ENCODE assay signal across 8 cellular contexts in the genomic region with DNA sequence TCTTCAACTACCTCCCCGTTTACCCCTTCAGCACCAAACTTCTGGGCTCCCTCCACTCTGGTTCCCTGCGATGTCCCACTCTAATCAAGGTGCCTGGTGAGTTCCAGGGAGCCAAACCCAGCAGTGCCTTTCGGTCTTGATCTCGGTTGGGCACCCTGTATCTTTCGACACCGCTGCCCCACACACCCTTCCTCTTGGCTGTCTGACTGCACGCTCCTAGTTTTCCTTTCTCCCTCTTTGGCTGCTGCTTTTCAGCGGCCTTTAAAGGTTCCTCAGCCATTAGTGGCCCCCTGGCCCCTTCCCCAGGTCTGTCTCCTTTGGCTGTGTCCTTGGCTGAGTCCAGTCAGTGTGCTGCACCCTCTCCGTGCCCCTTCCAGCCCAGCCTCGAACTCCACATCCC. TPM values are rescaled to one million over a fixed set of nuclear protein-coding genes. Genes with fewer than 3 reads are reported as not detected.
DNase-seq lines count a peak whose midpoint lies in the region; ATAC-seq and TF ChIP-seq lines count a peak whose summit lies in the region.

No MANE protein-coding gene starts in this region.

- H3K4me2 ChIP-seq in hepatocyte = peak overlapping the region; percentile 93

- H3K9me2 ChIP-seq in hepatocyte (replicated peaks; ENCODE audit: insufficient read depth) = no peaks in the 10 kb centered on the region

- H3K27me3 Mint-ChIP-seq in activated naive CD8-positive, alpha-beta T cell treated with anti-CD3 and anti-CD28 coated beads for 36 hours = no peaks in the 10 kb centered on the region

- peaks cover 8% of the 10 kb centered on the region; the same call in 1 of the 2 replicates for H3K27me3 ChIP-seq in H7 (ENCODE audit: control insufficient read depth, insufficient read depth, low read length)
- H3K27me3 ChIP-seq in hepatocyte = no peaks in the 10 kb centered on the region

- H3K9me3 Mint-ChIP-seq in activated naive CD8-positive, alpha-beta T cell treated with anti-CD3 and anti-CD28 coated beads for 36 hours = no peaks in the 10 kb centered on the region
- no peaks in the 10 kb centered on the region for H3K9me3 Mint-ChIP-seq in stimulated activated effector memory CD8-positive, alpha-beta T cell treated with anti-CD3 and anti-CD28 coated beads, Interleukin-12 subunit alpha, Interleukin-12 subunit beta, amount 100 ng/mL, for 72 hours

- H3K4me3 ChIP-seq in H7 (ENCODE audit: insufficient read depth, low read depth, low read length) = peak overlapping the region; percentile 67; the same call in 1 of the 2 replicates
- H3K4me3 ChIP-seq in hepatocyte = no peak overlapping the region

- ATAC-seq in stimulated activated effector memory CD8-positive, alpha-beta T cell treated with anti-CD3 and anti-CD28 coated beads, Interleukin-12 subunit alpha, Interleukin-12 subunit beta, amount 100 ng/mL, for 72 hours = no peak
- no peak for ATAC-seq in HG02759 (IDR thresholded peaks at IDR 0.05; ENCODE audit: unreplicated experiment)

- H3K36me3 Mint-ChIP-seq in activated naive CD8-positive, alpha-beta T cell treated with anti-CD3 and anti-CD28 coated beads for 36 hours = peaks cover 27% of the 10 kb centered on the region
- peaks cover 61% of the 10 kb centered on the region for H3K36me3 Mint-ChIP-seq in stimulated activated effector memory CD8-positive, alpha-beta T cell treated with anti-CD3 and anti-CD28 coated beads, Interleukin-12 subunit alpha, Interleukin-12 subunit beta, amount 100 ng/mL, for 72 hours

- no peak for DNase-seq in H7
- no peak for DNase-seq in activated naive CD8-positive, alpha-beta T cell treated with anti-CD3 and anti-CD28 coated beads for 36 hours
- DNase-seq in hepatocyte (ENCODE audit: low spot score) = no peak
- DNase-seq in stimulated activated effector memory CD8-positive, alpha-beta T cell treated with anti-CD3 and anti-CD28 coated beads, Interleukin-12 subunit alpha, Interleukin-12 subunit beta, amount 100 ng/mL, for 72 hours (ENCODE audit: low spot score in 2 of 2) = no peak
- DNase-seq in stimulated activated CD4-positive, alpha-beta T cell treated with anti-CD3 and anti-CD28 coated beads, Interleukin-1b, Interleukin-23, amount 100 ng/mL, for 48 hours = no peak
- DNase-seq in NCI-H226 = no peak
- DNase-seq in NCI-H2196 treated with DMSO at 0.1 percent for 48 hours (lab: John Stamatoyannopoulos, UW; ENCODE audit: unreplicated experiment) = no peak

- peak overlapping the region; percentile 61 for H3K4me3 Mint-ChIP-seq in activated naive CD8-positive, alpha-beta T cell treated with anti-CD3 and anti-CD28 coated beads for 36 hours
- H3K4me3 Mint-ChIP-seq in stimulated activated effector memory CD8-positive, alpha-beta T cell treated with anti-CD3 and anti-CD28 coated beads, Interleukin-12 subunit alpha, Interleukin-12 subunit beta, amount 100 ng/mL, for 72 hours = peak overlapping the region; percentile 89

- peaks cover 31% of the 10 kb centered on the region for H3K4me1 Mint-ChIP-seq in activated naive CD8-positive, alpha-beta T cell treated with anti-CD3 and anti-CD28 coated beads for 36 hours
- H3K4me1 Mint-ChIP-seq in stimulated activated effector memory CD8-positive, alpha-beta T cell treated with anti-CD3 and anti-CD28 coated beads, Interleukin-12 subunit alpha, Interleukin-12 subunit beta, amount 100 ng/mL, for 72 hours = peaks cover 45% of the 10 kb centered on the region

- 85% methylated on average over 10 of the region's 10 CpGs for WGBS in hepatocyte (ENCODE audit: low lambda C conversion rate, missing lambda C conversion rate)

- peaks cover 14% of the 10 kb centered on the region for H3K4me1 ChIP-seq in hepatocyte (ENCODE audit: insufficient read depth)

- no peaks in the 10 kb centered on the region for H3K79me2 ChIP-seq in hepatocyte

- H4K20me1 ChIP-seq in hepatocyte (ENCODE audit: insufficient read depth, poor library complexity, severe bottlenecking) = no peaks in the 10 kb centered on the region

- peak overlapping the region; percentile 86 for H3K27ac ChIP-seq in hepatocyte

- H3K9me3 ChIP-seq in hepatocyte (ENCODE audit: low read depth) = no peaks in the 10 kb centered on the region

- H3K36me3 ChIP-seq in H7 (replicated peaks; ENCODE audit: control insufficient read depth, insufficient read depth, low read length) = peaks cover 2% of the 10 kb centered on the region; the same call in 1 of the 2 replicates
- no peaks in the 10 kb centered on the region for H3K36me3 ChIP-seq in hepatocyte (replicated peaks; ENCODE audit: insufficient read depth, low read depth)

- no peak for TF ChIP-seq CTCF in hepatocyte (IDR thresholded peaks at IDR 0.05; ENCODE audit: poor library complexity)

- peak overlapping the region; percentile 36 for H3K27ac Mint-ChIP-seq in activated naive CD8-positive, alpha-beta T cell treated with anti-CD3 and anti-CD28 coated beads for 36 hours
- peak overlapping the region; percentile 96 for H3K27ac Mint-ChIP-seq in stimulated activated effector memory CD8-positive, alpha-beta T cell treated with anti-CD3 and anti-CD28 coated beads, Interleukin-12 subunit alpha, Interleukin-12 subunit beta, amount 100 ng/mL, for 72 hours

- peak overlapping the region; percentile 32 for H2AFZ ChIP-seq in hepatocyte

RNA-seq across cellular contexts. Expression of gene TTLL3, which starts 0.8 kb away (rescaled TPM):
- total RNA-seq in H7 (2014; rRNA removed; shearing (Covaris generic)) = 3.7 and 7.4 TPM in 2 replicates
- total RNA-seq in activated naive CD8-positive, alpha-beta T cell treated with anti-CD3 and anti-CD28 coated beads for 36 hours = 10 to 100 TPM; 22.7 to 23.8 TPM
- total RNA-seq in hepatocyte = 20.5 and 21.5 TPM in 2 replicates
- 27.4 and 52.2 TPM in 2 replicates for polyA plus RNA-seq in hepatocyte

RNA-seq across cellular contexts. Expression of gene ARPC4, which starts 18.0 kb away (rescaled TPM):
- 207 and 239 TPM in 2 replicates for total RNA-seq in H7 (2014; rRNA removed; shearing (Covaris generic))
- 100 to 1,000 TPM; 251 to 253 TPM for total RNA-seq in activated naive CD8-positive, alpha-beta T cell treated with anti-CD3 and anti-CD28 coated beads for 36 hours
- 175 and 182 TPM in 2 replicates for total RNA-seq in hepatocyte
- polyA plus RNA-seq in hepatocyte = 132 and 149 TPM in 2 replicates

RNA-seq across cellular contexts. Expression of gene TADA3, which starts 18.6 kb away (rescaled TPM):
- total RNA-seq in H7 (2014; rRNA removed; shearing (Covaris generic)) = 76.0 and 79.6 TPM in 2 replicates
- total RNA-seq in activated naive CD8-positive, alpha-beta T cell treated with anti-CD3 and anti-CD28 coated beads for 36 hours = 10 to 100 TPM; 49.5 to 50.8 TPM
- total RNA-seq in hepatocyte = 65.5 and 70.4 TPM in 2 replicates
- polyA plus RNA-seq in hepatocyte = 55.5 and 61.2 TPM in 2 replicates

RNA-seq across cellular contexts. Expression of gene RPUSD3, which starts 33.0 kb away (rescaled TPM):
- total RNA-seq in H7 (2014; rRNA removed; shearing (Covaris generic)) = 117 and 131 TPM in 2 replicates
- 10 to 100 TPM; 69.2 to 71.2 TPM for total RNA-seq in activated naive CD8-positive, alpha-beta T cell treated with anti-CD3 and anti-CD28 coated beads for 36 hours
- total RNA-seq in hepatocyte = 37.4 and 38.7 TPM in 2 replicates
- polyA plus RNA-seq in hepatocyte = 74.7 and 82.3 TPM in 2 replicates

RNA-seq across cellular contexts. Expression of gene CAMK1, which starts 41.1 kb away (rescaled TPM):
- 5.1 and 10.7 TPM in 2 replicates for total RNA-seq in H7 (2014; rRNA removed; shearing (Covaris generic))
- total RNA-seq in activated naive CD8-positive, alpha-beta T cell treated with anti-CD3 and anti-CD28 coated beads for 36 hours = 10 to 100 TPM; 24.8 to 25.7 TPM
- total RNA-seq in hepatocyte = 9.7 and 11.8 TPM in 2 replicates
- 12.4 and 16.1 TPM in 2 replicates for polyA plus RNA-seq in hepatocyte
